In the genomic region with DNA sequence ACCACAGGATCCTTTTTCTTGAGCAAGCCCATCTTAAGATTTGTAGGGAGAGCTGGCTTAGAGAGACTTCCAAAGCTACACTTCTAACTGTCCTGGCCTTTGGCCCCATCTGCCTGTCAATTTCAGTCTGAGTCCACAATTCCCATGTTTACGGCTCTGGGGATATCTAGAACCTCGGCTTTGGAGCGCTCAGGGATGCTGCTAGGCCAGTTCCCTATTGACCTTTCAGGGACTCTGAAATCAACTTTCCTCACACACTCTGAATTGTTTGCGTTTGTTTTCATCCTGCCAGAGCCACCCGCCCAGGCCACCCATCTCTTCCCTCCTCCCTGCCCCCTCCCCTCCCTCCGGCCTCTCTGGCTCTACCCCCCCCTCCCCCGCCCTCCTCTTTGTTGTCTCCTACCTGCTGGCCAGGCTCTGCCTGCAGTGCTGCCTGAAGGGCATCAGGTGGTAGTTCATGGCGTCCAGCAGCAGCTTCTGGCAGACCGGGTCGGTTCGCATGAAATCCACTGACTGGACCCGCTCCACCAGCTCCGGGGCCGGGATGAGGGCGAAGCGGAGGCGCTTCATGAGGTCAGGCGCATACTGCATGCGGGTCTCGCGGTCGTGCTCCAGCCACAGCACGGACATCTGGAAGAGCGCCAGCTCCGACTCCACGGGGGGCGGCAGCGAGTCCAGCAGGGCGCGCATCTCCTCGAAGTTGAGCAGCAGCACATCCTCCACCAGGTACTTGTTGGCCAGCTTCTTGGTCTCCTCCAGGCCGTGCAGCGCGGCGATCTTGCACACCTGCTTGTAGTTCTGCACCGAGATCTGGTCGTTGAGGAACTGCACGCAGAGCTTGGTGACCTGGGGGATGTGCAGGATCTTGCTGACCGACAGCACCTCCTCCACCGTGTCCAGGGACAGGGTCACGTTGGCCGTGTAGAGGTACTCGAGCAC, we compare ENCODE assay signal across 10 cellular contexts. TPM values are rescaled to one million over a fixed set of nuclear protein-coding genes. Genes with fewer than 3 reads are reported as not detected.
DNase-seq lines count a peak whose midpoint lies in the region; ATAC-seq, FAIRE-seq and TF ChIP-seq lines count a peak whose summit lies in the region.
"Had no signal": no experiment of that assay in that cellular context is flagged by ENCODE, and none has a peak within 500 bp of the region (broad histone marks: within the 10 kb centered on the region; RNA-seq: fewer than 3 reads in every experiment).

No MANE protein-coding gene starts in this region.

- peaks cover 2% of the 10 kb centered on the region for H3K9me3 Mint-ChIP-seq in glutamatergic neuron (ENCODE audit: unreplicated experiment)

- no peaks in the 10 kb centered on the region for H3K9me3 ChIP-seq in small intestine (ENCODE audit: control insufficient read depth, low read depth)

- TF ChIP-seq CTCF in GM20000 (IDR thresholded peaks at IDR 0.05; ENCODE audit: extremely low read depth, missing control alignments) (no peak), glutamatergic neuron (IDR thresholded peaks at IDR 0.05; ENCODE audit: partially characterized antibody, unreplicated experiment) (no peak)

- H3K27me3 Mint-ChIP-seq in glutamatergic neuron (ENCODE audit: unreplicated experiment), result peaks cover 16% of the 10 kb centered on the region

- WGBS in small intestine, 3 donors, result 4 to 9% (median 6%) methylated on average over 41 to 43 of the region's 43 CpGs

- H3K27me3 ChIP-seq in small intestine (ENCODE audit: control insufficient read depth in 2 of 2, insufficient read depth in 2 of 2, low read length in 2 of 2), result peaks cover 0 to 25% of the 10 kb centered on the region in 2 donors

- FAIRE-seq in small intestine (lab: Jason Lieb, UNC), result no peak
- FAIRE-seq: urothelium cell line had no signal

- H3K27ac ChIP-seq in small intestine (ENCODE audit: low read depth in 1 of 2, low read length in 1 of 2), result no peak overlapping the region
- H3K27ac ChIP-seq: HL-60 had no signal

- no peaks in the 10 kb centered on the region for H3K36me3 Mint-ChIP-seq in glutamatergic neuron (ENCODE audit: unreplicated experiment)

- H3K4me3 Mint-ChIP-seq in glutamatergic neuron (ENCODE audit: unreplicated experiment), result peak overlapping the region; percentile 70

- no peaks in the 10 kb centered on the region for H3K36me3 ChIP-seq in small intestine (ENCODE audit: control insufficient read depth in 2 of 2, insufficient read depth in 2 of 2, low read length in 2 of 2)

- no peak overlapping the region for H3K27ac Mint-ChIP-seq in glutamatergic neuron (ENCODE audit: unreplicated experiment)

- peaks cover 7% of the 10 kb centered on the region for H3K4me1 Mint-ChIP-seq in glutamatergic neuron (ENCODE audit: low read depth, unreplicated experiment)

- peak overlapping the region; percentile 35 to 38 for H3K4me3 ChIP-seq in small intestine (ENCODE audit: low read depth in 1 of 2, low read length in 2 of 2)

- H3K4me1 ChIP-seq in small intestine (ENCODE audit: control insufficient read depth in 2 of 2, insufficient read depth in 1 of 2, low read depth in 1 of 2, low read length in 1 of 2), result peaks cover 2 to 4% of the 10 kb centered on the region in 2 donors

- DNase-seq in GM20000 (ENCODE audit: low spot score), result peak; percentile 43
- DNase-seq in NCI-H774 (lab: John Stamatoyannopoulos, UW), result peak; percentile 62
- DNase-seq in glutamatergic neuron, result peak; percentile 45
- no peak for DNase-seq in small intestine
- no peak for DNase-seq in left lobe of liver (ENCODE audit: low spot score)
- DNase-seq in kidney tubule cell (ENCODE audit: low spot score), result no peak
- DNase-seq in SIG-M5 (lab: John Stamatoyannopoulos, UW), result no peak

- no peak for ATAC-seq in left lobe of liver

RNA-seq across cellular contexts. Expression of a gene that starts 3.3 kb away (rescaled TPM):
- not detected for total RNA-seq in glutamatergic neuron (ENCODE audit: unreplicated experiment)
- polyA plus RNA-seq in small intestine, result under 1 TPM in 1 of 3 donors, not detected in 2; 0.39 TPM
- total RNA-seq in left lobe of liver, result not detected
- total RNA-seq: pulmonary artery endothelial cell had no signal

Comparison
In these comparisons a context has a peak if more than half of its experiments do, and no peak if none do; other contexts are left out.
1. DNase-seq: peak in GM20000 (single experiment), NCI-H774 (single experiment) and glutamatergic neuron (single experiment); none in small intestine (single experiment), left lobe of liver (single experiment), kidney tubule cell (single experiment) and SIG-M5 (single experiment).